18 cellular contexts compared by ENCODE assay signal in genomic region chr10:27865221-27865635, GRCh38.
DNase-seq lines count a peak whose midpoint lies in the region; ATAC-seq and TF ChIP-seq lines count a peak whose summit lies in the region.
"Had no signal": no experiment of that assay in that cellular context is flagged by ENCODE, and none has a peak within 500 bp of the region (broad histone marks: within the 10 kb centered on the region; RNA-seq: fewer than 3 reads in every experiment).

No MANE protein-coding gene starts in this region.

- peaks cover 7% of the 10 kb centered on the region for H3K4me1 Mint-ChIP-seq in chondrocyte (ENCODE audit: low read depth)
- H3K4me1 Mint-ChIP-seq: neural crest cell had no signal

- no peak overlapping the region for H3K27ac Mint-ChIP-seq in chondrocyte (ENCODE audit: unreplicated experiment)

- POLR2A ChIA-PET in BJ (lab: Charles Lee): no interaction called here

- no peak overlapping the region for H3K4me3 Mint-ChIP-seq in chondrocyte (ENCODE audit: unreplicated experiment)
- H3K4me3 Mint-ChIP-seq: neural crest cell had no signal

- ATAC-seq in left lobe of liver: peak; percentile 24
- no peak for ATAC-seq in HG02870 (IDR thresholded peaks at IDR 0.05; ENCODE audit: unreplicated experiment)
- ATAC-seq in gastroesophageal sphincter: no peak
- ATAC-seq: right cardiac atrium had no signal

- peaks cover 0 to 4% (median 0%) of the 10 kb centered on the region in 3 donors for H3K9me3 ChIP-seq in gastroesophageal sphincter
- H3K9me3 ChIP-seq: BE2C had no signal

- H3K36me3 ChIP-seq in BJ (ENCODE audit: control insufficient read depth, insufficient read depth, low read length): no peaks in the 10 kb centered on the region
- no peaks in the 10 kb centered on the region for H3K36me3 ChIP-seq in gastroesophageal sphincter
- H3K36me3 ChIP-seq: BE2C, WERI-Rb-1 had no signal

- no peaks in the 10 kb centered on the region for H3K4me1 ChIP-seq in gastroesophageal sphincter
- H3K4me1 ChIP-seq: BE2C had no signal

- H3K27me3 ChIP-seq in BJ (ENCODE audit: control insufficient read depth, insufficient read depth, low read length) (no peaks in the 10 kb centered on the region), gastroesophageal sphincter (no peaks in the 10 kb centered on the region)
- H3K27me3 ChIP-seq: BE2C had no signal

- TF ChIP-seq CTCF in BJ (IDR thresholded peaks at IDR 0.05; ENCODE audit: insufficient read depth, low read depth, low read length) (no peak; the same call in 1 of the 2 replicates), chondrocyte (IDR thresholded peaks at IDR 0.05) (peak; percentile 74), gastroesophageal sphincter (IDR thresholded peaks at IDR 0.05) (no peak)

- CTCF ChIA-PET in BJ (lab: Yijun Ruan, JAX): interaction anchor here (1.0 to 1.8 kb wide), 4 partner anchors 9 to 39 kb away, joined by 3 to 5 read pairs (median 3); no protein-coding TSS in a partner anchor

- no peaks in the 10 kb centered on the region for H3K27me3 Mint-ChIP-seq in chondrocyte (ENCODE audit: low read depth)

- no peak for TF ChIP-seq EP300 in gastroesophageal sphincter (IDR thresholded peaks at IDR 0.05)

- H3K27ac ChIP-seq in gastroesophageal sphincter: no peak overlapping the region
- H3K27ac ChIP-seq: WERI-Rb-1 had no signal

- no peak for TF ChIP-seq POLR2A in gastroesophageal sphincter (IDR thresholded peaks at IDR 0.05)

- DNase-seq in BJ (ENCODE audit: low read depth) (peak; percentile 21), LHCN-M2 (ENCODE audit: low read depth) (peak; percentile 14), chondrocyte (ENCODE audit: low spot score) (no peak), left lobe of liver (ENCODE audit: low spot score) (no peak), GF-D8 (lab: John Stamatoyannopoulos, UW) (no peak)
- no peak for DNase-seq in activated CD4-positive, alpha-beta T cell treated with anti-CD3 and anti-CD28 coated beads, Interleukin-2, amount 50 U/mL, for 48 hours
- DNase-seq: activated effector memory CD4-positive, alpha-beta T cell treated with Interleukin-2 at 50 U/mL for 16 hours; anterior cingulate cortex; BE2C; DMS 273 treated with DMSO at 0.1 percent for 48 hours; mesenchymal stem cell; NCI-H1930; NCI-H69; right cardiac atrium; WERI-Rb-1 had no signal

- no peak overlapping the region for H3K4me3 ChIP-seq in BJ (ENCODE audit: low read depth, low read length)
- no peak overlapping the region for H3K4me3 ChIP-seq in gastroesophageal sphincter

- peaks cover 10% of the 10 kb centered on the region for H3K9me3 Mint-ChIP-seq in chondrocyte (ENCODE audit: low read depth)

- no peaks in the 10 kb centered on the region for H3K36me3 Mint-ChIP-seq in chondrocyte (ENCODE audit: low read depth)

Comparison
In these comparisons a context has a peak if more than half of its experiments do, and no peak if none do; other contexts are left out.
1. DNase-seq: peak in BJ (single experiment) and LHCN-M2 (single experiment); none in chondrocyte (single experiment), left lobe of liver (single experiment), activated CD4-positive, alpha-beta T cell treated with anti-CD3 and anti-CD28 coated beads, Interleukin-2, amount 50 U/mL, for 48 hours (0 of 2) and GF-D8 (single experiment).